9 cellular contexts compared by ENCODE assay signal in the genomic region with DNA sequence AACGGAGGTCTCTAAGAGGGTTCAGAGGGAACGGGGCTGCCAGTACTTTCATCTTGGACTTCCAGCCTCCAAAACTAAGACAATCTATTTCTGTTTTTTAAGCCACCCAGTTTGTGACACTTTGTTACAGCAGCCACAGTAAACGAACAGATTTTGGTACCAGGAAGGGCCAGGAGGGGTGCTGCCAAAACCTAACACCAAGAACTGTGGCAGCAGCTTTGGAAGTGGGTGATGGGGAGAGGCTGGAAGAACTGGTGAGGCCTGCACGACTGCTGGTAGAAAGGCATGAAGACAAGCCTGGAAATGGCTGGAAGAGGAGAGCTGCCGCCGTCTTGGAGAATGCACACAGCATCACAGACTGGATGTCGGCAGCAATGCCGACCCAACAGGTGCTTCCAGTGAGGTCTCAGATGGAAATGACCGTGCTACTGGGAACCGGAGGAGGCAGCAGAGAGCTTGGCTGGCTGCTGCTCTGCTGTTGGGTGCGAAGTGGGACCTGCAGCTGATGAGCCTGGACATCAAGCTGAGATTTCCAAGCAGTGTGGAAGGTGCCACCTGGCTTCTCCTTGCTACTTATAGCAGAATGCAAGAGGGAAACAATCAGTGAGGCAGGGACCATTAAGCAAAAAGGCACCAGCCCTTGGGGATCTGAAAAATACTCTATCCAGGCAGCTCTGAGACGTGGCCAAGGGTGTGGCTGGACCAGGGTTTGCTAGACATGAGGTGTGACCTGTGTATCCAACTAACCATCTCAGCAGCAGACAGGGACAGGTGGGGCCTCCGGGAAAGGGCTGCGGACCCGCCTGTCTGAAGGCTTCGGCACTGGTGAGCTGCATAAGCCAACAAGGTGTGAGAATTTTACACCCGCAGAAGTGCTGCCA. TPM values are rescaled to one million over a fixed set of nuclear protein-coding genes. Genes with fewer than 3 reads are reported as not detected.
DNase-seq lines count a peak whose midpoint lies in the region; ATAC-seq, FAIRE-seq and TF ChIP-seq lines count a peak whose summit lies in the region.
"Had no signal": no experiment of that assay in that cellular context is flagged by ENCODE, and none has a peak within 500 bp of the region (broad histone marks: within the 10 kb centered on the region; RNA-seq: fewer than 3 reads in every experiment).

No MANE protein-coding gene starts in this region.

- TF ChIP-seq POLR2A in transverse colon (IDR thresholded peaks at IDR 0.05) = no peak

- intact Hi-C loops in heart right ventricle (cut with DNase I) = loop anchor here in 1 of 10 donors (5.0 kb wide), 1 partner anchor 34 kb away; no protein-coding TSS in a partner anchor
- intact Hi-C loops in transverse colon (cut with DNase I; ENCODE audit: low total_unique reads) = no loop called here

- TF ChIP-seq CTCF in VCaP (conservative IDR thresholded peaks at IDR 0.05) (peak; percentile 85), heart right ventricle (IDR thresholded peaks at IDR 0.05) (peak in 8 of 9 donors; percentile 23 to 57 (median 44)), transverse colon (IDR thresholded peaks at IDR 0.05) (peak; percentile 40 to 78 (median 55))

- peaks cover 0 to 36% (median 3%) of the 10 kb centered on the region in 7 donors for H3K27me3 ChIP-seq in heart right ventricle
- H3K27me3 ChIP-seq in transverse colon = peaks cover 34% of the 10 kb centered on the region

- TF ChIP-seq EP300 in transverse colon (IDR thresholded peaks at IDR 0.05; ENCODE audit: low read depth) = no peak

- peak overlapping the region; percentile 100 for H3K27ac ChIP-seq in VCaP
- no peak overlapping the region for H3K27ac ChIP-seq in heart right ventricle
- H3K27ac ChIP-seq in transverse colon = peak overlapping the region in 1 of 4 donors; percentile 27
- H3K27ac ChIP-seq: neutrophil had no signal

- in situ Hi-C loops in transverse colon (cut with MboI; ENCODE audit: low pct_ligation_motif_present in 1 of 4, low pct_unique_long_range_greater_than_20kb in 1 of 4, low sequenced_read_pairs in 3 of 4) = no loop called here

- no peak for FAIRE-seq in RCC 7860 (lab: Jason Lieb, UNC)

- WGBS in heart right ventricle, 2 donors = 57 to 59% methylated on average over 17 of the region's 17 CpGs
- WGBS in transverse colon (ENCODE audit: low coverage in 1 of 2), 2 donors = 38 to 41% methylated on average over 11 to 17 of the region's 17 CpGs

- peaks cover 0 to 11% (median 0%) of the 10 kb centered on the region in 9 donors for H3K4me1 ChIP-seq in heart right ventricle
- H3K4me1 ChIP-seq in transverse colon = peaks cover 0 to 8% (median 6%) of the 10 kb centered on the region in 4 donors

- no peaks in the 10 kb centered on the region for H3K9me3 ChIP-seq in heart right ventricle
- H3K9me3 ChIP-seq in transverse colon = no peaks in the 10 kb centered on the region
- H3K9me3 ChIP-seq: neutrophil had no signal

- DNase-seq in NCI-H510A treated with DMSO at 0.1 percent for 48 hours (lab: John Stamatoyannopoulos, UW) (peak; percentile 52), NCI-H510A (lab: John Stamatoyannopoulos, UW) (no peak), HT-29 (ENCODE audit: low spot score) (peak; percentile 79), heart right ventricle (no peak), transverse colon (peak; percentile 51), NCI-H345 treated with DMSO at 0.1 percent for 48 hours (lab: John Stamatoyannopoulos, UW; ENCODE audit: unreplicated experiment) (no peak), RCC 7860 (ENCODE audit: low spot score) (no peak)

- ATAC-seq in heart right ventricle = peak in 2 of 8 donors; percentile 25 to 45

- no peak overlapping the region for H3K4me3 ChIP-seq in heart right ventricle
- H3K4me3 ChIP-seq in transverse colon = no peak overlapping the region

- H3K36me3 ChIP-seq in heart right ventricle (peaks cover 4 to 47% (median 23%) of the 10 kb centered on the region in 9 donors), transverse colon (peaks cover 0 to 14% (median 8%) of the 10 kb centered on the region in 4 donors)

RNA-seq across cellular contexts. Expression of gene TMEM210, which starts 4.7 kb away (rescaled TPM):
- not detected in 2 replicates for total RNA-seq in HT-29 (2014; rRNA removed; shearing (Covaris generic))
- total RNA-seq in heart right ventricle (not detected), transverse colon (not detected)
- polyA plus RNA-seq in heart right ventricle = not detected

RNA-seq across cellular contexts. Expression of gene LRRC26, which starts 6.7 kb away (rescaled TPM):
- total RNA-seq in HT-29 (2014; rRNA removed; shearing (Covaris generic)) = 0.43 and 0.44 TPM in 2 replicates
- not detected for total RNA-seq in heart right ventricle
- not detected for polyA plus RNA-seq in heart right ventricle
- 100 to 1,000 TPM in 1 of 4 donors, 10 to 100 TPM in 3; 31.8 to 437 (median 64.8) TPM for total RNA-seq in transverse colon

RNA-seq across cellular contexts. Expression of gene ANAPC2, which starts 11.8 kb away (rescaled TPM):
- total RNA-seq in HT-29 (2014; rRNA removed; shearing (Covaris generic)) = 60.6 and 64.0 TPM in 2 replicates
- total RNA-seq in heart right ventricle (10 to 100 TPM; 24.6 to 44.8 (median 27.7) TPM), transverse colon (100 to 1,000 TPM in 2 of 4 donors, 10 to 100 TPM in 2; 37.0 to 176 (median 70.3) TPM)
- polyA plus RNA-seq in heart right ventricle = 10 to 100 TPM; 23.7 to 69.6 TPM

RNA-seq across cellular contexts. Expression of gene SSNA1, which starts 11.9 kb away (rescaled TPM):
- 184 and 208 TPM in 2 replicates for total RNA-seq in HT-29 (2014; rRNA removed; shearing (Covaris generic))
- total RNA-seq in heart right ventricle (10 to 100 TPM; 47.3 to 73.5 (median 56.7) TPM), transverse colon (100 to 1,000 TPM in 2 of 4 donors, 10 to 100 TPM in 2; 93.5 to 104 (median 99.8) TPM)
- 100 to 1,000 TPM; 146 to 168 TPM for polyA plus RNA-seq in heart right ventricle

RNA-seq across cellular contexts. Expression of gene TPRN, which starts 24.0 kb away (rescaled TPM):
- 63.1 and 66.3 TPM in 2 replicates for total RNA-seq in HT-29 (2014; rRNA removed; shearing (Covaris generic))
- total RNA-seq in heart right ventricle (10 to 100 TPM; 10.2 to 31.5 (median 21.7) TPM), transverse colon (100 to 1,000 TPM in 2 of 4 donors, 10 to 100 TPM in 2; 76.2 to 228 (median 117) TPM)
- 10 to 100 TPM; 12.0 to 14.5 TPM for polyA plus RNA-seq in heart right ventricle

Comparison
In these comparisons a context has a peak if more than half of its experiments do, and no peak if none do; other contexts are left out.
1. DNase-seq: peak in NCI-H510A treated with DMSO at 0.1 percent for 48 hours (single experiment), HT-29 (single experiment) and transverse colon (single experiment); none in NCI-H510A (single experiment), heart right ventricle (0 of 2), NCI-H345 treated with DMSO at 0.1 percent for 48 hours (single experiment) and RCC 7860 (single experiment).
2. RNA of gene LRRC26, which starts 6.7 kb away (total RNA-seq): 31.8 to 437 TPM in transverse colon; 0.43 to 0.44 TPM in HT-29 and not detected in heart right ventricle; every median in the first group is over 10 times any median in the second.
3. Peak in every context shown above with its lines, with median percentiles within 50 percentile points of each other: CTCF ChIP-seq.